1 cellular context compared by ENCODE assay signal in the genomic region with DNA sequence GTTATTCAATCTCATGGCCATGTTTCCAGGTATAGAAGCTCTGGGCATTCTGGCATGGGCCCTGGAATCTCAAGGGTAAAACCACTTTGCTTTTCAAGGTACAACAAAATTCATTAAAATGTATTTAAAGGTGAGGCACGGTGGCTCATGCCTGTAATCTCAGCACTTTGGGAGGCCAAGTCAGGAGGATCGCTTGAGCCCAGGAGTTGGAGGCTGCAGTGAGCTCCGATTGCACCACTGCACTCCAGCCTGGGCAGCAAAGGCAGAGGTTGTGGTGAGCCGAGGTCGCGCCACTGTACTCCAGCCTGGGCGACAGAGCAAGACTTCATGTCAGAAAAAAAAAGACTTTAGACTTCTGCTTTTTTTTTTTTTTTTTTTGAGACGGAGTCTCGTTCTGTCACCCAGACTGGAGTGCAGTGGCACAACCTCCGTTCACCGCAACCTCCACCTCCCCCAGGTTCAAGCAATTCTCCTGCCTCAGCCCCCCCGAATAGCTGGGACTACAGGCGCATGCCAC. TPM values are rescaled to one million over a fixed set of nuclear protein-coding genes. Genes with fewer than 3 reads are reported as not detected.
"Had no signal": no experiment of that assay in that cellular context is flagged by ENCODE, and none has a peak within 500 bp of the region (broad histone marks: within the 10 kb centered on the region; RNA-seq: fewer than 3 reads in every experiment).

No MANE protein-coding gene starts in this region.

RNA-seq across cellular contexts. Expression of a gene that starts 43.9 kb away (rescaled TPM):
- polyA plus RNA-seq: neural cell had no signal
